ENCODE assay signal across 28 cellular contexts in genomic region chr18:42839408-42839807, GRCh38.
"Had no signal": no experiment of that assay in that cellular context is flagged by ENCODE, and none has a peak within 500 bp of the region (broad histone marks: within the 10 kb centered on the region; RNA-seq: fewer than 3 reads in every experiment).

No MANE protein-coding gene starts in this region.

- H3K4me3 Mint-ChIP-seq: naive thymus-derived CD4-positive, alpha-beta T cell; natural killer cell treated with Interleukin-12 subunit alpha and Interleukin-12 subunit beta and Interleukin-15 and Interleukin-18, amount 100 ng/mL, for 72 hours; stimulated activated naive B cell treated with anti-CD40 and anti-IgM and Interleukin-4, amounts not matched to agents 10 μg/mL and 1 μg/mL and 100 μg/mL, for 72 hours had no signal

- H3K27me3 Mint-ChIP-seq: naive thymus-derived CD4-positive, alpha-beta T cell; natural killer cell treated with Interleukin-12 subunit alpha and Interleukin-12 subunit beta and Interleukin-15 and Interleukin-18, amount 100 ng/mL, for 72 hours; progenitor cell of endocrine pancreas; stimulated activated naive B cell treated with anti-CD40 and anti-IgM and Interleukin-4, amounts not matched to agents 10 μg/mL and 1 μg/mL and 100 μg/mL, for 72 hours had no signal

- H3K4me1 Mint-ChIP-seq: naive thymus-derived CD4-positive, alpha-beta T cell; stimulated activated naive B cell treated with anti-CD40 and anti-IgM and Interleukin-4, amounts not matched to agents 10 μg/mL and 1 μg/mL and 100 μg/mL, for 72 hours had no signal

- H3K4me1 ChIP-seq: left lung, lower lobe of right lung, suprapubic skin, tibial artery, upper lobe of right lung had no signal

- FAIRE-seq: keratinocyte, urothelium cell line had no signal

- H3K27me3 ChIP-seq: left lung, ovary, suprapubic skin, tibial artery, upper lobe of right lung had no signal

- H3K4me3 ChIP-seq: left lung, lower lobe of right lung, mucosa of descending colon, ovary, skin epidermis, suprapubic skin, thoracic aorta, tibial artery, upper lobe of right lung had no signal

- H3K27ac Mint-ChIP-seq: naive thymus-derived CD4-positive, alpha-beta T cell; natural killer cell treated with Interleukin-12 subunit alpha and Interleukin-12 subunit beta and Interleukin-15 and Interleukin-18, amount 100 ng/mL, for 72 hours; progenitor cell of endocrine pancreas; stimulated activated naive B cell treated with anti-CD40 and anti-IgM and Interleukin-4, amounts not matched to agents 10 μg/mL and 1 μg/mL and 100 μg/mL, for 72 hours had no signal

- ATAC-seq: left cardiac atrium; left lung; lower lobe of right lung; mucosa of descending colon; naive thymus-derived CD4-positive, alpha-beta T cell; natural killer cell treated with Interleukin-12 subunit alpha and Interleukin-12 subunit beta and Interleukin-15 and Interleukin-18, amount 100 ng/mL, for 72 hours; right cardiac atrium; sciatic nerve; stimulated activated naive B cell treated with anti-CD40 and anti-IgM and Interleukin-4, amounts not matched to agents 10 μg/mL and 1 μg/mL and 100 μg/mL, for 72 hours; stimulated activated naive CD8-positive, alpha-beta T cell treated with anti-CD3 and anti-CD28 coated beads, Interleukin-15, Interleukin-2, amounts not matched to agents 100 U/mL and 50 U/mL, for 24 hours; upper lobe of right lung had no signal

- DNase-seq: hippocampal formation; kidney glomerular epithelial cell; left cardiac atrium; left lung; lower lobe of right lung; mammary epithelial cell; midbrain; mucosa of descending colon; naive thymus-derived CD4-positive, alpha-beta T cell; ovary; right cardiac atrium; stimulated activated CD4-positive, alpha-beta T cell treated with anti-CD3 and anti-CD28 coated beads, Interleukin-12 subunit alpha, Interleukin-12 subunit beta, amount 100 ng/mL, for 4 hours; stimulated activated CD4-positive, alpha-beta T cell treated with anti-CD3 and anti-CD28 coated beads, Interleukin-15, amount 100 ng/mL, for 24 hours; stimulated activated CD4-positive, alpha-beta T cell treated with anti-CD3 and anti-CD28 coated beads, Interleukin-2, amount 100 ng/mL, for 24 hours; stimulated activated CD4-positive, alpha-beta T cell treated with anti-CD3 and anti-CD28 coated beads, Interleukin-4, amount 100 ng/mL, for 1 hour; stimulated activated naive B cell treated with anti-CD40 and anti-IgM and Interleukin-4, amounts not matched to agents 10 μg/mL and 1 μg/mL and 100 μg/mL, for 72 hours; stimulated activated naive CD8-positive, alpha-beta T cell treated with anti-CD3 and anti-CD28 coated beads, Interleukin-15, Interleukin-2, amounts not matched to agents 100 U/mL and 50 U/mL, for 24 hours; tibial artery; trophoblast cell; upper lobe of right lung had no signal

- H3K9me3 Mint-ChIP-seq: stimulated activated naive B cell treated with anti-CD40 and anti-IgM and Interleukin-4, amounts not matched to agents 10 μg/mL and 1 μg/mL and 100 μg/mL, for 72 hours had no signal

- H3K9me3 ChIP-seq: lower lobe of right lung, mucosa of descending colon, ovary, thoracic aorta, tibial artery, upper lobe of right lung had no signal

- H3K27ac ChIP-seq: left lung, lower lobe of right lung, ovary, skin epidermis, suprapubic skin, thoracic aorta, tibial artery, upper lobe of right lung had no signal

- H3K36me3 Mint-ChIP-seq: naive thymus-derived CD4-positive, alpha-beta T cell; natural killer cell treated with Interleukin-12 subunit alpha and Interleukin-12 subunit beta and Interleukin-15 and Interleukin-18, amount 100 ng/mL, for 72 hours; stimulated activated naive B cell treated with anti-CD40 and anti-IgM and Interleukin-4, amounts not matched to agents 10 μg/mL and 1 μg/mL and 100 μg/mL, for 72 hours had no signal

- H3K36me3 ChIP-seq: left lung, lower lobe of right lung, ovary, suprapubic skin, thoracic aorta, tibial artery, upper lobe of right lung had no signal
